Comparison of ENCODE assay signal across 8 cellular contexts in genomic region chr17:74430706-74431567, GRCh38. TPM values are rescaled to one million over a fixed set of nuclear protein-coding genes. Genes with fewer than 3 reads are reported as not detected.
DNase-seq lines count a peak whose midpoint lies in the region; ATAC-seq and TF ChIP-seq lines count a peak whose summit lies in the region.

No MANE protein-coding gene starts in this region.

- peak overlapping the region; percentile 12 for H3K4me3 ChIP-seq in BJ (ENCODE audit: low read depth, low read length)
- H3K4me3 ChIP-seq in fibroblast of mammary gland (ENCODE audit: control insufficient read depth, low read depth, low read length): peak overlapping the region; percentile 61

- H3K27ac Mint-ChIP-seq in T-cell: no peak overlapping the region
- peak overlapping the region in 5 of 6 donors; percentile 9 to 61 (median 41) for H3K27ac Mint-ChIP-seq in naive B cell
- no peak overlapping the region for H3K27ac Mint-ChIP-seq in HFFc6

- H3K36me3 Mint-ChIP-seq in T-cell (no peaks in the 10 kb centered on the region), naive B cell (peaks cover 0 to 7% of the 10 kb centered on the region in 2 donors), HFFc6 (ENCODE audit: low read depth) (peaks cover 7% of the 10 kb centered on the region; the same call in 1 of the 2 replicates)

- POLR2A ChIA-PET in BJ (lab: Charles Lee): no interaction called here
- POLR2A ChIA-PET in T-cell (lab: Charles Lee): no interaction called here

- H3K4me3 Mint-ChIP-seq in T-cell (peak overlapping the region; percentile 28 to 62 (median 50)), naive B cell (peak overlapping the region; percentile 64 to 86 (median 77)), HFFc6 (no peak overlapping the region)

- peaks cover 17% of the 10 kb centered on the region for H3K27me3 ChIP-seq in BJ (ENCODE audit: control insufficient read depth, insufficient read depth, low read length)

- peaks cover 0 to 19% (median 15%) of the 10 kb centered on the region in 3 donors for H3K4me1 Mint-ChIP-seq in T-cell
- H3K4me1 Mint-ChIP-seq in naive B cell: peaks cover 10 to 22% (median 20%) of the 10 kb centered on the region in 3 donors
- H3K4me1 Mint-ChIP-seq in HFFc6 (ENCODE audit: low read depth): no peaks in the 10 kb centered on the region

- TF ChIP-seq CTCF in BJ (IDR thresholded peaks at IDR 0.05; ENCODE audit: insufficient read depth, low read depth, low read length): no peak
- no peak for TF ChIP-seq CTCF in fibroblast of mammary gland (conservative IDR thresholded peaks at IDR 0.05; ENCODE audit: control insufficient read depth, insufficient read depth, low read depth, low read length)
- no peak for TF ChIP-seq CTCF in HFFc6 (IDR thresholded peaks at IDR 0.05)

- CTCF ChIA-PET in BJ (lab: Yijun Ruan, JAX): interaction anchor here (2.1 kb wide), 1 partner anchor 26 kb away, joined by 8 read pairs; no protein-coding TSS in a partner anchor
- CTCF ChIA-PET in T-cell (lab: Charles Lee): no interaction called here

- ATAC-seq in GM18909 (IDR thresholded peaks at IDR 0.05; ENCODE audit: poor library complexity, unreplicated experiment) (peak; percentile 42), T-cell (replicated peaks in 1 of 4) (no peak), naive B cell (ENCODE audit: low read depth in 2 of 2) (peak; percentile 59 to 64), GM21515 (IDR thresholded peaks at IDR 0.05; ENCODE audit: unreplicated experiment) (no peak)

- H3K36me3 ChIP-seq in BJ (ENCODE audit: control insufficient read depth, insufficient read depth, low read length): no peaks in the 10 kb centered on the region

- DNase-seq in BJ (ENCODE audit: low read depth) (no peak), Kasumi-1 (lab: John Stamatoyannopoulos, UW) (peak; percentile 59 to 65), T-cell (no peak), fibroblast of mammary gland (ENCODE audit: low read depth) (peak; percentile 81), naive B cell (peak; percentile 26), HFFc6 (no peak)

- H3K27me3 Mint-ChIP-seq in T-cell: peaks cover 27 to 67% of the 10 kb centered on the region in 2 donors
- H3K27me3 Mint-ChIP-seq in naive B cell: peaks cover 41 to 82% (median 54%) of the 10 kb centered on the region in 3 donors
- H3K27me3 Mint-ChIP-seq in HFFc6 (ENCODE audit: insufficient read depth): peaks cover 10% of the 10 kb centered on the region

- H3K9me3 Mint-ChIP-seq in T-cell: no peaks in the 10 kb centered on the region
- H3K9me3 Mint-ChIP-seq in naive B cell: peaks cover 0 to 7% (median 0%) of the 10 kb centered on the region in 7 donors
- peaks cover 43% of the 10 kb centered on the region for H3K9me3 Mint-ChIP-seq in HFFc6

RNA-seq across cellular contexts. Expression of gene GPRC5C, which starts 1.0 kb away (rescaled TPM):
- 0.06 and 0.33 TPM in 2 replicates for polyA plus RNA-seq in BJ (2011; rRNA removed)
- 0.43 TPM in 1 of 2 replicates, not detected in the other for polyA minus RNA-seq in BJ (2011; rRNA and poly(A)+ RNA removed)
- 1 to 10 TPM in 1 of 5 donors, under 1 TPM in 2, not detected in 2; 0.46 to 1.5 (median 0.55) TPM for total RNA-seq in T-cell
- under 1 TPM in 2 of 6 donors, not detected in 4; 0.20 to 0.48 TPM for polyA plus RNA-seq in naive B cell (ENCODE audit: low read depth in 6 of 6)
- not detected for total RNA-seq in HFFc6 (2021; fragmentation: NEBNext Ultra II Directional; extraction: Animal tissue kit (Norgen Biotek cat#: 25700))

RNA-seq across cellular contexts. Expression of gene CD300A, which starts 35.5 kb away (rescaled TPM):
- not detected in 2 replicates for polyA plus RNA-seq in BJ (2011; rRNA removed)
- polyA minus RNA-seq in BJ (2011; rRNA and poly(A)+ RNA removed): not detected in 2 replicates
- 10 to 100 TPM in 4 of 5 donors, 1 to 10 TPM in 1; 9.2 to 18.8 (median 12.5) TPM for total RNA-seq in T-cell
- 1 to 10 TPM in 5 of 6 donors, not detected in 1; 1.2 to 2.3 (median 1.6) TPM for polyA plus RNA-seq in naive B cell (ENCODE audit: low read depth in 6 of 6)
- total RNA-seq in HFFc6 (2021; fragmentation: NEBNext Ultra II Directional; extraction: Animal tissue kit (Norgen Biotek cat#: 25700)): not detected

Comparison
In these comparisons a context has a peak if more than half of its experiments do, and no peak if none do; other contexts are left out.
1. DNase-seq: peak in Kasumi-1 (2 of 2), fibroblast of mammary gland (single experiment) and naive B cell (single experiment); none in BJ (single experiment), T-cell (0 of 34) and HFFc6 (single experiment).
2. ATAC-seq: peak in GM18909 (single experiment) and naive B cell (2 of 2); none in T-cell (0 of 4) and GM21515 (single experiment).
3. H3K27ac Mint-ChIP-seq: peak in naive B cell (5 of 6); none in T-cell (0 of 2) and HFFc6 (single experiment).
4. RNA of gene CD300A, which starts 35.5 kb away (total RNA-seq): 9.2 to 18.8 TPM in T-cell; not detected in HFFc6; every median in the first group is over 10 times any median in the second.